ENCODE assay signal across 20 cellular contexts in the genomic region with DNA sequence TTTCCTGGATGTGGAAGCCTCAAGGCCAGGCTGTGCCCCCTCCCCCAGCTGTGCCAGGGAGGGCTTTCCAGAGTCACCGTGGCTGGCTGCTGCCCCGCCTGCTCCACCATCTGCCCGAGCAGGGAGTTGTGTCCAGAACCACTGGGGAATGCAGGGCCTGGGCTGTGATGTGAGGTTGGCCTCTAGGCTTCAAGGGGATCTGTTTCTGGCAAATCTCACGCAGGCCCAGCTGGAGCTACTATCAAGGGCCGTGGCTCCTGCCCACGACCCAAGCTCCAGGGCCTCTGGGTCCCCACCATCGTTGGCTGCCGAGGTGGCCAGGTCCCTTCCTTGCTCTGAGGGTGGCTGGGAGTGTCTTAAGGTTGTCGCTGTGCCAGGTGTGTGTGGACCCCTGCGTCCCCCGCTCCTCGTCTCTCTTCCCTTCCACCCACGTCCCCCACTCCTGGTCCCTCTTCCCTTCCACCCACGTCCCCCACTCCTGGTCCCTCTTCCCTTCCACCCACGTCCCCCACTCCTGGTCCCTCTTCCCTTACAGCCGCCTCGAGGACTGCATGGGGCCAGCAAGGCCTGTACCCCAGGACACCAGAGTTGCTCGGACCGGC. TPM values are rescaled to one million over a fixed set of nuclear protein-coding genes. Genes with fewer than 3 reads are reported as not detected.
"Had no signal": no experiment of that assay in that cellular context is flagged by ENCODE, and none has a peak within 500 bp of the region (broad histone marks: within the 10 kb centered on the region; RNA-seq: fewer than 3 reads in every experiment).

No MANE protein-coding gene starts in this region.

- H3K9me3 Mint-ChIP-seq: activated naive CD8-positive, alpha-beta T cell treated with anti-CD3 and anti-CD28 coated beads for 36 hours; naive thymus-derived CD4-positive, alpha-beta T cell; T-helper 1 cell treated with Interleukin-12 subunit alpha and Interleukin-12 subunit beta and Interleukin-4 antibody, amounts not matched to agents 30 μg/mL and 1 μg/mL, for 36 hours had no signal

- H3K9me3 ChIP-seq: heart right ventricle, lower lobe of right lung, prostate gland, right atrium auricular region, transverse colon had no signal

- H3K27ac ChIP-seq: heart right ventricle, lower lobe of right lung, neural progenitor cell, prostate gland, right atrium auricular region had no signal

- H3K4me2 ChIP-seq: neural progenitor cell had no signal

- H3K4me1 Mint-ChIP-seq: activated naive CD8-positive, alpha-beta T cell treated with anti-CD3 and anti-CD28 coated beads for 36 hours had no signal

- H2AFZ ChIP-seq: neural progenitor cell had no signal

- H3K9ac ChIP-seq: neural progenitor cell had no signal

- H3K4me3 Mint-ChIP-seq: activated CD4-positive, alpha-beta T cell treated with anti-CD3 and anti-CD28 coated beads for 36 hours; activated naive CD8-positive, alpha-beta T cell treated with anti-CD3 and anti-CD28 coated beads for 36 hours; naive thymus-derived CD4-positive, alpha-beta T cell; neural progenitor cell; T-helper 1 cell treated with Interleukin-12 subunit alpha and Interleukin-12 subunit beta and Interleukin-4 antibody, amounts not matched to agents 30 μg/mL and 1 μg/mL, for 36 hours; WTC11 had no signal

- ATAC-seq: activated CD4-positive, alpha-beta T cell treated with anti-CD3 and anti-CD28 coated beads for 36 hours; lower lobe of right lung; naive thymus-derived CD4-positive, alpha-beta T cell; stimulated activated naive CD8-positive, alpha-beta T cell treated with anti-CD3 and anti-CD28 coated beads, Interleukin-15, Interleukin-2, amounts not matched to agents 100 U/mL and 50 U/mL, for 24 hours; WTC11 had no signal

- H3K4me3 ChIP-seq: heart right ventricle, lower lobe of right lung, neural progenitor cell, prostate gland, right atrium auricular region, transverse colon had no signal

- H3K36me3 ChIP-seq: heart right ventricle, lower lobe of right lung, neural progenitor cell, prostate gland, right atrium auricular region, transverse colon had no signal

- H3K4me1 ChIP-seq: lower lobe of right lung, prostate gland had no signal

- H3K27ac Mint-ChIP-seq: activated CD4-positive, alpha-beta T cell treated with anti-CD3 and anti-CD28 coated beads for 36 hours; activated naive CD8-positive, alpha-beta T cell treated with anti-CD3 and anti-CD28 coated beads for 36 hours; naive thymus-derived CD4-positive, alpha-beta T cell; neural progenitor cell; T-helper 1 cell treated with Interleukin-12 subunit alpha and Interleukin-12 subunit beta and Interleukin-4 antibody, amounts not matched to agents 30 μg/mL and 1 μg/mL, for 36 hours; WTC11 had no signal

- DNase-seq: activated CD4-positive, alpha-beta T cell treated with anti-CD3 and anti-CD28 coated beads for 36 hours; activated CD4-positive, alpha-beta T cell treated with anti-CD3 and anti-CD28 coated beads, Interleukin-2, amount 50 U/mL, for 4 hours; activated naive CD4-positive, alpha-beta T cell treated with Interleukin-2 at 50 U/mL for 16 hours; activated naive CD8-positive, alpha-beta T cell treated with anti-CD3 and anti-CD28 coated beads for 36 hours; activated T-cell treated with anti-CD3 and anti-CD28 coated beads, Interleukin-2, amount 50 U/mL, for 48 hours; cerebellar nuclear complex; cortex of kidney; lower lobe of right lung; naive thymus-derived CD4-positive, alpha-beta T cell; stimulated activated CD4-positive, alpha-beta T cell treated with anti-CD3 and anti-CD28 coated beads, Interleukin-4, amount 100 ng/mL, for 24 hours; stimulated activated naive CD8-positive, alpha-beta T cell treated with anti-CD3 and anti-CD28 coated beads, Interleukin-15, Interleukin-2, amounts not matched to agents 100 U/mL and 50 U/mL, for 24 hours; T1000; transverse colon had no signal

- H3K36me3 Mint-ChIP-seq: activated naive CD8-positive, alpha-beta T cell treated with anti-CD3 and anti-CD28 coated beads for 36 hours; naive thymus-derived CD4-positive, alpha-beta T cell had no signal

RNA-seq across cellular contexts. Expression of a gene that starts 6.1 kb away (rescaled TPM):
- total RNA-seq: bronchial epithelial cell had no signal
- polyA plus RNA-seq: naive thymus-derived CD4-positive, alpha-beta T cell had no signal
